ENCODE assay signal across 8 cellular contexts in genomic region chrY:21370494-21370893, GRCh38.
"Had no signal": no experiment of that assay in that cellular context is flagged by ENCODE, and none has a peak within 500 bp of the region (broad histone marks: within the 10 kb centered on the region; RNA-seq: fewer than 3 reads in every experiment).

No MANE protein-coding gene starts in this region.

- DNase-seq: IMR-90, KBM-7, KG1 had no signal

- H3K4me3 ChIP-seq: K562 had no signal

- H3K27ac ChIP-seq: HL-60, KMS-11 had no signal

- ATAC-seq: HepG2, K562 had no signal

- FAIRE-seq: HepG2, HTR-8/SVneo, K562 had no signal
